ENCODE assay signal across 27 cellular contexts in the genomic region with DNA sequence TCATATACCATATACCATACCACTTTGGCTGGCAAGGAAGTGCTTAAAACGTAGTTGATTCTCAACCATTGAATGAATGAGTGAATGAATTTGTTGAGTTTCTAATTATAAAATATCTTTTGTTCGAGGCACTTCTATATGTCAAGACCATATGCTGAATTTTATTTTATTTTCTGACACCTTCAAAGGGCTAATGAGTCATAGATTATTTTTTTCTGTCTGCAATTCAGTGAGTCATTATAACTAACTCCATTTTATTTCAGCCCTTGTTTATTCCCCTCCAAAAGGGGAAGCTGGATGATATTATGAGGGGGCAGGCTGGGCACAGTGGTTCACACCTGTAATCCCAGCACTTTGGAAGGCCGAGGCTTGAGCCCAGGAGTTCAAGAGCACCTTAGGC.
"Had no signal": no experiment of that assay in that cellular context is flagged by ENCODE, and none has a peak within 500 bp of the region (broad histone marks: within the 10 kb centered on the region; RNA-seq: fewer than 3 reads in every experiment).

No MANE protein-coding gene starts in this region.

- DNase-seq: activated CD4-positive, alpha-beta memory T cell treated with anti-CD3 and anti-CD28 coated beads for 36 hours; activated CD4-positive, alpha-beta T cell treated with anti-CD3 and anti-CD28 coated beads, Interleukin-2, amount 10 ng/mL, durations not matched to agents 7 days and 5 days; activated CD4-positive, CD25-positive, alpha-beta regulatory T cell; activated CD8-positive, alpha-beta memory T cell treated with anti-CD3 and anti-CD28 coated beads for 24 hours; activated gamma-delta T cell; activated naive CD4-positive, alpha-beta T cell treated with anti-CD3 and anti-CD28 coated beads, Interleukin-2, amount 10 ng/mL, durations not matched to agents 7 days and 5 days; activated naive CD8-positive, alpha-beta T cell treated with anti-CD3 and anti-CD28 coated beads, Interleukin-2, amount 10 ng/mL, durations not matched to agents 7 days and 5 days; activated T-cell treated with anti-CD3 and anti-CD28 coated beads, Interleukin-2, amount 50 U/mL, for 4 hours; adrenal gland; anterior cingulate cortex; central memory CD4-positive, alpha-beta T cell; Karpas-422; NCI-H1048; NCI-H146; NCI-H187 treated with DMSO at 0.1 percent for 48 hours; NCI-H2081 treated with DMSO at 0.1 percent for 48 hours; NCI-H2171; NCI-H2227 treated with DMSO at 0.1 percent for 48 hours; NCI-H446 treated with DMSO at 0.1 percent for 48 hours; NCI-H526; NCI-H774; NK-92 treated with Interleukin-12 subunit alpha and Interleukin-12 subunit beta, amount 100 ng/mL, for 24 hours; Right ventricle myocardium superior; SJCRH30; SK-N-SH; T-helper 1 cell had no signal

- H3K4me3 Mint-ChIP-seq: activated CD4-positive, alpha-beta memory T cell treated with anti-CD3 and anti-CD28 coated beads for 36 hours; activated CD4-positive, alpha-beta T cell treated with anti-CD3 and anti-CD28 coated beads, Interleukin-2, amount 10 ng/mL, durations not matched to agents 7 days and 5 days; activated naive CD4-positive, alpha-beta T cell treated with anti-CD3 and anti-CD28 coated beads, Interleukin-2, amount 10 ng/mL, durations not matched to agents 7 days and 5 days; activated naive CD8-positive, alpha-beta T cell treated with anti-CD3 and anti-CD28 coated beads, Interleukin-2, amount 10 ng/mL, durations not matched to agents 7 days and 5 days; activated T-cell treated with anti-CD3 and anti-CD28 coated beads, Interleukin-2, amount 50 U/mL, for 4 hours had no signal

- H3K27me3 ChIP-seq: SJCRH30 had no signal

- H3K4me1 Mint-ChIP-seq: activated CD4-positive, alpha-beta T cell treated with anti-CD3 and anti-CD28 coated beads, Interleukin-2, amount 10 ng/mL, durations not matched to agents 7 days and 5 days; activated naive CD4-positive, alpha-beta T cell treated with anti-CD3 and anti-CD28 coated beads, Interleukin-2, amount 10 ng/mL, durations not matched to agents 7 days and 5 days; activated naive CD8-positive, alpha-beta T cell treated with anti-CD3 and anti-CD28 coated beads, Interleukin-2, amount 10 ng/mL, durations not matched to agents 7 days and 5 days had no signal

- H3K27ac Mint-ChIP-seq: activated CD4-positive, alpha-beta memory T cell treated with anti-CD3 and anti-CD28 coated beads for 36 hours; activated CD4-positive, alpha-beta T cell treated with anti-CD3 and anti-CD28 coated beads, Interleukin-2, amount 10 ng/mL, durations not matched to agents 7 days and 5 days; activated naive CD4-positive, alpha-beta T cell treated with anti-CD3 and anti-CD28 coated beads, Interleukin-2, amount 10 ng/mL, durations not matched to agents 7 days and 5 days; activated naive CD8-positive, alpha-beta T cell treated with anti-CD3 and anti-CD28 coated beads, Interleukin-2, amount 10 ng/mL, durations not matched to agents 7 days and 5 days had no signal

- H3K9me3 ChIP-seq: adrenal gland, SJCRH30, SK-N-SH had no signal

- H3K9me3 Mint-ChIP-seq: activated CD4-positive, alpha-beta memory T cell treated with anti-CD3 and anti-CD28 coated beads for 36 hours; activated CD4-positive, alpha-beta T cell treated with anti-CD3 and anti-CD28 coated beads, Interleukin-2, amount 10 ng/mL, durations not matched to agents 7 days and 5 days; activated naive CD4-positive, alpha-beta T cell treated with anti-CD3 and anti-CD28 coated beads, Interleukin-2, amount 10 ng/mL, durations not matched to agents 7 days and 5 days; activated T-cell treated with anti-CD3 and anti-CD28 coated beads, Interleukin-2, amount 50 U/mL, for 4 hours had no signal

- H3K36me3 Mint-ChIP-seq: activated CD4-positive, alpha-beta memory T cell treated with anti-CD3 and anti-CD28 coated beads for 36 hours; activated naive CD4-positive, alpha-beta T cell treated with anti-CD3 and anti-CD28 coated beads, Interleukin-2, amount 10 ng/mL, durations not matched to agents 7 days and 5 days; activated naive CD8-positive, alpha-beta T cell treated with anti-CD3 and anti-CD28 coated beads, Interleukin-2, amount 10 ng/mL, durations not matched to agents 7 days and 5 days had no signal

- H3K4me3 ChIP-seq: adrenal gland, SJCRH30 had no signal

- H3K9ac ChIP-seq: SK-N-SH had no signal

- H3K4me2 ChIP-seq: SK-N-SH had no signal

- H3K36me3 ChIP-seq: adrenal gland, SJCRH30 had no signal

- H3K27ac ChIP-seq: adrenal gland, SJCRH30, VCaP had no signal

- H3K4me1 ChIP-seq: adrenal gland, SJCRH30 had no signal

- H3K9me2 ChIP-seq: SK-N-SH had no signal
